ENCODE assay signal across 8 cellular contexts in genomic region chr18:74598350-74599001, GRCh38. TPM values are rescaled to one million over a fixed set of nuclear protein-coding genes. Genes with fewer than 3 reads are reported as not detected.
DNase-seq lines count a peak whose midpoint lies in the region; ATAC-seq, FAIRE-seq and TF ChIP-seq lines count a peak whose summit lies in the region.

No MANE protein-coding gene starts in this region.

- H3K27me3 ChIP-seq in A673 (replicated peaks; ENCODE audit: insufficient read depth, low read depth, low read length, poor library complexity), result no peaks in the 10 kb centered on the region
- H3K27me3 ChIP-seq in duodenal mucosa (ENCODE audit: control insufficient read depth in 1 of 2, insufficient read depth in 2 of 2, low read length in 2 of 2), result no peaks in the 10 kb centered on the region
- H3K27me3 ChIP-seq in mesendoderm (ENCODE audit: insufficient read depth, low read length, poor library complexity), result no peaks in the 10 kb centered on the region

- no TSS peak for BruUV-seq in A673 (replicated peaks; lab: Mats Ljungman, UMichigan)

- POLR2A ChIA-PET in A673 (lab: Charles Lee; ENCODE audit: low non-redundant PET), result no interaction called here

- H3K4me3 ChIP-seq in A673 (ENCODE audit: low read depth, low read length, poor library complexity, severe bottlenecking) (peak overlapping the region; percentile 90), duodenal mucosa (ENCODE audit: low read depth in 1 of 2, low read length in 2 of 2) (peak overlapping the region; percentile 89 to 96), mesendoderm (ENCODE audit: low read length) (peak overlapping the region; percentile 74)

- peak overlapping the region; percentile 74 for H3K4me2 ChIP-seq in mesendoderm (ENCODE audit: low read length)

- H3K9me3 ChIP-seq in A673 (ENCODE audit: low read depth, low read length, poor library complexity, severe bottlenecking), result no peaks in the 10 kb centered on the region
- no peaks in the 10 kb centered on the region for H3K9me3 ChIP-seq in duodenal mucosa (ENCODE audit: control insufficient read depth in 1 of 2, low read length in 2 of 2)

- ATAC-seq in HG02973 (IDR thresholded peaks at IDR 0.05; ENCODE audit: unreplicated experiment), result peak; percentile 57

- peak; percentile 37 for DNase-seq in A673 (ENCODE audit: low spot score)
- peak; percentile 46 for DNase-seq in GM18507 (ENCODE audit: extremely low spot score, insufficient read length, low read depth)
- DNase-seq in NCI-H2171 (lab: John Stamatoyannopoulos, UW), result peak; percentile 21
- DNase-seq in activated CD4-positive, alpha-beta T cell treated with anti-CD3 and anti-CD28 coated beads, Interleukin-2, amount 50 U/mL, for 4 hours, result peak; percentile 53
- peak; percentile 54 for DNase-seq in mesendoderm
- DNase-seq in stimulated activated CD8-positive, alpha-beta memory T cell treated with anti-CD3 and anti-CD28 coated beads, Interleukin-15, amount 100 ng/mL, for 48 hours (ENCODE audit: low read depth in 2 of 2), result peak; percentile 65 to 70

- H3K4ac ChIP-seq in mesendoderm (ENCODE audit: low read depth, low read length), result no peak overlapping the region

- peaks cover 7% of the 10 kb centered on the region for H3K79me2 ChIP-seq in mesendoderm (ENCODE audit: control insufficient read depth, insufficient read depth, low read length)

- WGBS in mesendoderm (ENCODE audit: extremely low coverage, insufficient coverage, low lambda C conversion rate), result no CpG with 5 or more reads among the region's 44 CpGs

- intact Hi-C loops in A673 (cut with micrococcal nuclease; ENCODE audit: unreplicated experiment), result no loop called here

- H4K8ac ChIP-seq in mesendoderm (ENCODE audit: low read depth, low read length), result no peak overlapping the region

- H3K4me1 ChIP-seq in A673 (ENCODE audit: insufficient read depth, low read length, poor library complexity, severe bottlenecking) (peaks cover 11% of the 10 kb centered on the region), duodenal mucosa (ENCODE audit: control insufficient read depth in 1 of 2, insufficient read depth in 2 of 2, low read length in 2 of 2) (peaks cover 19 to 21% of the 10 kb centered on the region in 2 donors), mesendoderm (ENCODE audit: control insufficient read depth, low read depth, low read length) (peaks cover 2% of the 10 kb centered on the region)

- peak overlapping the region; percentile 91 for H3K27ac ChIP-seq in A673 (ENCODE audit: low read depth, low read length, poor library complexity, severe bottlenecking)
- H3K27ac ChIP-seq in duodenal mucosa (ENCODE audit: low read depth, low read length), result peak overlapping the region; percentile 90
- H3K27ac ChIP-seq in mesendoderm (ENCODE audit: low read depth, low read length), result peak overlapping the region; percentile 71

- no peak overlapping the region for H2AK5ac ChIP-seq in mesendoderm (ENCODE audit: low read length)

- no peak overlapping the region for H3K23ac ChIP-seq in mesendoderm (ENCODE audit: low read length)

- H2BK120ac ChIP-seq in mesendoderm (ENCODE audit: low read depth, low read length), result no peak overlapping the region

- peaks cover 19% of the 10 kb centered on the region for H3K79me1 ChIP-seq in mesendoderm (ENCODE audit: low read length)

- TF ChIP-seq CTCF in A673 (conservative IDR thresholded peaks at IDR 0.05; ENCODE audit: low read depth, low read length), result 0 out of 2 replicates have a peak, but pooled peaks have one; percentile 12

- peak; percentile 68 for FAIRE-seq in GM18507 (lab: Jason Lieb, UNC)

- H3K9ac ChIP-seq in duodenal mucosa (ENCODE audit: low read depth in 1 of 2, low read length in 2 of 2), result peak overlapping the region; percentile 53 to 98
- H3K9ac ChIP-seq in mesendoderm (ENCODE audit: low read length), result peak overlapping the region; percentile 92

- no peaks in the 10 kb centered on the region for H3K36me3 ChIP-seq in A673 (ENCODE audit: insufficient read depth, low read length, poor library complexity, severe bottlenecking)
- no peaks in the 10 kb centered on the region for H3K36me3 ChIP-seq in duodenal mucosa (ENCODE audit: control insufficient read depth in 1 of 2, insufficient read depth in 2 of 2, low read length in 2 of 2)
- no peaks in the 10 kb centered on the region for H3K36me3 ChIP-seq in mesendoderm (ENCODE audit: control insufficient read depth, insufficient read depth, low read length)

- no peak overlapping the region for H2BK15ac ChIP-seq in mesendoderm (replicated peaks; ENCODE audit: low read depth)

- peak overlapping the region; percentile 97 for H3K18ac ChIP-seq in mesendoderm (ENCODE audit: low read length)

- peak overlapping the region; percentile 49 for H2BK5ac ChIP-seq in mesendoderm (ENCODE audit: low read length)

- CTCF ChIA-PET in A673 (lab: Charles Lee), result no interaction called here

- H4K5ac ChIP-seq in mesendoderm (ENCODE audit: low read length), result no peak overlapping the region

- H3K56ac ChIP-seq in mesendoderm (ENCODE audit: low read length), result peak overlapping the region; percentile 97

RNA-seq across cellular contexts. Expression of gene ZNF407, which starts 0.8 kb away (rescaled TPM):
- 13.4 and 15.9 TPM in 2 replicates for total RNA-seq in A673 (2021)
- 2.7 TPM for polyA plus RNA-seq in mesendoderm (2013, experiment 1 of 2)
- polyA plus RNA-seq in mesendoderm (2013, experiment 2 of 2), result 2.6 TPM

Comparison
In these comparisons a context has a peak if more than half of its experiments do, and no peak if none do; other contexts are left out.
1. Peak in every context shown above with its lines: DNase-seq, ATAC-seq, H3K4me3 ChIP-seq and H3K27ac ChIP-seq.